In genomic region chr1:102836991-102837390, GRCh38 we compare ENCODE assay signal across 24 cellular contexts.
"Had no signal": no experiment of that assay in that cellular context is flagged by ENCODE, and none has a peak within 500 bp of the region (broad histone marks: within the 10 kb centered on the region; RNA-seq: fewer than 3 reads in every experiment).

No MANE protein-coding gene starts in this region.

- H3K27ac ChIP-seq: colonic mucosa, esophagus squamous epithelium, parathyroid adenoma, right atrium auricular region, spleen, testis, tibial artery, upper lobe of right lung, uterus had no signal

- H3K4me3 ChIP-seq: colonic mucosa, esophagus squamous epithelium, lung, right atrium auricular region, spleen, testis, tibial artery, upper lobe of right lung, uterus had no signal

- H2AFZ ChIP-seq: parathyroid adenoma had no signal

- H3K36me3 ChIP-seq: colonic mucosa, esophagus squamous epithelium, right atrium auricular region, spleen, tibial artery, upper lobe of right lung, uterus had no signal

- H3K9me3 ChIP-seq: colonic mucosa, right atrium auricular region, testis, tibial artery, upper lobe of right lung, uterus had no signal

- ATAC-seq: left lobe of liver; natural killer cell treated with Interleukin-12 subunit alpha and Interleukin-12 subunit beta and Interleukin-15 and Interleukin-18, amount 100 ng/mL, for 72 hours; sciatic nerve; stimulated activated memory B cell treated with anti-CD40 and anti-IgM and Interleukin-4, amounts not matched to agents 10 μg/mL and 1 μg/mL and 100 μg/mL, for 72 hours; stimulated activated naive CD8-positive, alpha-beta T cell treated with anti-CD3 and anti-CD28 coated beads, Interleukin-15, Interleukin-2, amounts not matched to agents 100 U/mL and 50 U/mL, for 24 hours; upper lobe of right lung had no signal

- H3K9ac ChIP-seq: parathyroid adenoma had no signal

- H3K4me1 ChIP-seq: colonic mucosa, esophagus squamous epithelium, parathyroid adenoma, right atrium auricular region, spleen, testis, tibial artery, upper lobe of right lung, uterus had no signal

- H3K27me3 ChIP-seq: colonic mucosa, esophagus squamous epithelium, right atrium auricular region, spleen, testis, tibial artery, upper lobe of right lung, uterus had no signal

- H3K79me2 ChIP-seq: parathyroid adenoma had no signal

- DNase-seq: colonic mucosa; effector CD8-positive, alpha-beta T cell; endodermal cell; erythroblast; esophagus squamous epithelium; foreskin melanocyte; glutamatergic neuron; kidney; naive B cell; spleen; stimulated activated CD4-positive, alpha-beta T cell treated with anti-CD3 and anti-CD28 coated beads, Interleukin-4, amount 100 ng/mL, for 4 hours; stimulated activated naive CD8-positive, alpha-beta T cell treated with anti-CD3 and anti-CD28 coated beads, Interleukin-15, Interleukin-2, amounts not matched to agents 100 U/mL and 50 U/mL, for 24 hours; substantia nigra; testis; tibial artery; upper lobe of right lung; uterus had no signal
